In the genomic region with DNA sequence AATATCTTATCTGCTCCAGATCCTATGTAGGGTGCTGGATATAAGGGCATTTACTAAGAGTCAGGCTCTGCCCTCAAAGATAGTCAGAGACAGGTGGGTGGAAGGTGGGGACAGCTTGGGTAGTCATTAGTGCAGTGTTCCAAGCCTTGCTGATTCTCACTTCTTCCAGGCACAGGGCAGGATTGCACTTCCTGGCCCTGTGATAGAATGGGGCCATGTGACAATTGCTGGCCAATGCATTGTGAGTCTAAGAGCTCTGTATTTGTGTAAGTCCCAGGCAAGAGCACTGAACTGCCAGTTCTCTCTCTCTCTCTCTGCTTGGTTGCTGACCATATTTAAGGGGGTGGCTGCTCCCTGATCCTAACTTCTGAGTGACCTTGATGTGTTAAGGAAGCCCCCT, we compare ENCODE assay signal across 19 cellular contexts.
A peak's percentile ranks its signal among the peaks of the same experiment; 100 is the strongest.
DNase-seq lines count a peak whose midpoint lies in the region; ATAC-seq and TF ChIP-seq lines count a peak whose summit lies in the region.
"Had no signal": no experiment of that assay in that cellular context is flagged by ENCODE, and none has a peak within 500 bp of the region (broad histone marks: within the 10 kb centered on the region; RNA-seq: fewer than 3 reads in every experiment).

No MANE protein-coding gene starts in this region.

- H3K9me3 Mint-ChIP-seq in glutamatergic neuron (ENCODE audit: unreplicated experiment), result peaks cover 9% of the 10 kb centered on the region
- peaks cover 0 to 3% (median 0%) of the 10 kb centered on the region in 3 donors for H3K9me3 Mint-ChIP-seq in T-cell
- H3K9me3 Mint-ChIP-seq: CD4-positive, CD25-positive, alpha-beta regulatory T cell had no signal

- no peak overlapping the region for H3K27ac ChIP-seq in RWPE2 (ENCODE audit: poor library complexity, severe bottlenecking)
- H3K27ac ChIP-seq in osteoblast (ENCODE audit: low read depth, low read length), result no peak overlapping the region
- H3K27ac ChIP-seq: KMS-11, SJSA1 had no signal

- H3K4me1 Mint-ChIP-seq in glutamatergic neuron (ENCODE audit: low read depth, unreplicated experiment) (no peaks in the 10 kb centered on the region), T-cell (peaks cover 0 to 3% (median 3%) of the 10 kb centered on the region in 3 donors)

- ATAC-seq in RWPE2 (ENCODE audit: low read depth), result no peak
- no peak for ATAC-seq in GM21447 (IDR thresholded peaks at IDR 0.05; ENCODE audit: unreplicated experiment)
- ATAC-seq in T-cell (replicated peaks in 1 of 4), result no peak
- ATAC-seq in GM21367 (IDR thresholded peaks at IDR 0.05; ENCODE audit: unreplicated experiment), result no peak
- ATAC-seq in GM18870 (IDR thresholded peaks at IDR 0.05; ENCODE audit: unreplicated experiment), result no peak
- ATAC-seq: GM12878, Right ventricle myocardium inferior had no signal

- H3K36me3 ChIP-seq in RWPE2 (ENCODE audit: low read depth) (no peaks in the 10 kb centered on the region), osteoblast (ENCODE audit: insufficient read depth, low read length) (no peaks in the 10 kb centered on the region)
- H3K36me3 ChIP-seq: SJSA1 had no signal

- CTCF ChIA-PET in T-cell (lab: Charles Lee), result no interaction called here

- no peaks in the 10 kb centered on the region for H3K79me2 ChIP-seq in osteoblast (ENCODE audit: insufficient read depth, low read length)

- H3K4me2 ChIP-seq in osteoblast (ENCODE audit: insufficient read depth, low read length), result no peak overlapping the region
- H3K4me2 ChIP-seq: KMS-11 had no signal

- DNase-seq in RWPE2 (ENCODE audit: low spot score) (peak; percentile 4), glutamatergic neuron (peak; percentile 8), osteoblast (ENCODE audit: insufficient read length, low spot score, missing footprints) (peak; percentile 47), T-cell (no peak)
- DNase-seq: CD4-positive, CD25-positive, alpha-beta regulatory T cell; DMS79; NCI-H1105; NCI-H146; NCI-H2029; NCI-H2171; NCI-H345; NCI-H524 treated with DMSO at 0.1 percent for 48 hours had no signal

- no peak overlapping the region for H3K27ac Mint-ChIP-seq in glutamatergic neuron (ENCODE audit: unreplicated experiment)
- H3K27ac Mint-ChIP-seq in T-cell, result no peak overlapping the region
- H3K27ac Mint-ChIP-seq: CD4-positive, CD25-positive, alpha-beta regulatory T cell had no signal

- H3K9me3 ChIP-seq in RWPE2 (ENCODE audit: severe bottlenecking), result no peaks in the 10 kb centered on the region
- no peaks in the 10 kb centered on the region for H3K9me3 ChIP-seq in osteoblast (ENCODE audit: low read depth, low read length)
- H3K9me3 ChIP-seq: SJSA1 had no signal

- H2AFZ ChIP-seq in osteoblast (ENCODE audit: low read length), result no peak overlapping the region

- H3K27me3 ChIP-seq in RWPE2 (ENCODE audit: insufficient read depth, poor library complexity, severe bottlenecking), result peaks cover 14% of the 10 kb centered on the region
- peaks cover 4% of the 10 kb centered on the region for H3K27me3 ChIP-seq in osteoblast (ENCODE audit: insufficient read depth, low read length)

- H3K27me3 Mint-ChIP-seq in glutamatergic neuron (ENCODE audit: unreplicated experiment) (peaks cover 6% of the 10 kb centered on the region), T-cell (no peaks in the 10 kb centered on the region)

- TF ChIP-seq CTCF in RWPE2 (IDR thresholded peaks at IDR 0.05; ENCODE audit: poor library complexity, severe bottlenecking), result no peak
- no peak for TF ChIP-seq CTCF in glutamatergic neuron (IDR thresholded peaks at IDR 0.05; ENCODE audit: partially characterized antibody, unreplicated experiment)
- no peak for TF ChIP-seq CTCF in osteoblast (IDR thresholded peaks at IDR 0.05; ENCODE audit: extremely low read depth, low read depth, low read length)

- H3K36me3 Mint-ChIP-seq in glutamatergic neuron (ENCODE audit: unreplicated experiment) (no peaks in the 10 kb centered on the region), T-cell (no peaks in the 10 kb centered on the region)
- H3K36me3 Mint-ChIP-seq: CD4-positive, CD25-positive, alpha-beta regulatory T cell had no signal

- H3K4me3 ChIP-seq in RWPE2 (ENCODE audit: severe bottlenecking) (no peak overlapping the region), osteoblast (ENCODE audit: insufficient read depth, low read length) (no peak overlapping the region)
- H3K4me3 ChIP-seq: GM12878, SJSA1 had no signal

- POLR2A ChIA-PET in T-cell (lab: Charles Lee), result no interaction called here

- H3K4me3 Mint-ChIP-seq in glutamatergic neuron (ENCODE audit: unreplicated experiment), result no peak overlapping the region
- no peak overlapping the region for H3K4me3 Mint-ChIP-seq in T-cell
- H3K4me3 Mint-ChIP-seq: CD4-positive, CD25-positive, alpha-beta regulatory T cell had no signal

- no peaks in the 10 kb centered on the region for H4K20me1 ChIP-seq in osteoblast (ENCODE audit: insufficient read depth, low read length)

- H3K4me1 ChIP-seq in RWPE2 (ENCODE audit: insufficient read depth, poor library complexity, severe bottlenecking) (no peaks in the 10 kb centered on the region), osteoblast (ENCODE audit: insufficient read depth, low read length) (no peaks in the 10 kb centered on the region)
- H3K4me1 ChIP-seq: SJSA1 had no signal

Comparison
In these comparisons a context has a peak if more than half of its experiments do, and no peak if none do; other contexts are left out.
1. DNase-seq: peak in RWPE2 (single experiment), glutamatergic neuron (single experiment) and osteoblast (single experiment); none in T-cell (0 of 34).